ENCODE assay signal across 1 cellular context in the genomic region with DNA sequence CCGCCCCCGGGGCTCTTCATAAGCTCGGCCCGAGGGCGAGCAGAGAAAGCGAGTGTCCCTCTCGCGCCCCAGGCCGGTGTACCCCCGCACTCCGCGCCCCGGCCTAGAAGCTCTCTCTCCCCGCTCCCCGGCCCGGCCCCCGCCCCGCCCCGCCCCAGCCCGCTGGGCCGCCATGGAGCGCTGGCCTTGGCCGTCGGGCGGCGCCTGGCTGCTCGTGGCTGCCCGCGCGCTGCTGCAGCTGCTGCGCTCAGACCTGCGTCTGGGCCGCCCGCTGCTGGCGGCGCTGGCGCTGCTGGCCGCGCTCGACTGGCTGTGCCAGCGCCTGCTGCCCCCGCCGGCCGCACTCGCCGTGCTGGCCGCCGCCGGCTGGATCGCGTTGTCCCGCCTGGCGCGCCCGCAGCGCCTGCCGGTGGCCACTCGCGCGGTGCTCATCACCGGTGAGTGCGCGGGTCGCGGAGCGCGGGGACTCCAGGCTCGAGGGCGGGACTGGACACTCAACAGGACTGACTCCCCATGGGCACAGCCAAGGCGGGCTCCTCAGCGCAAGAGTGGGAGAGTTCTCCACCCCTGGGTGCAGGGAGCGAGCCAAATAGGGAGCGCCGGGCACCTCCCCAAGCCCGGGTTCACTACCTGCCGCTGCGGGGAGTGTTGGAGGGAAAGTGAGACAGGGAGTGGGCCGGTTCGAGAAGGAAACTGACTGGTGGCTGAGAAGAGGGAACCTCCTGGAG.
TF ChIP-seq lines count a peak whose summit lies in the region.

A gene (plus strand): TSS at position 45 of the 728 bp plus-strand sequence. CDS start 128 bp downstream, at position 173.

TF ChIP-seq in K562, 482 proteins besides CTCF, POLR2A, EP300 and RAD21 (continued from another document and continues in another):
- TF ChIP-seq, protein P1, sequence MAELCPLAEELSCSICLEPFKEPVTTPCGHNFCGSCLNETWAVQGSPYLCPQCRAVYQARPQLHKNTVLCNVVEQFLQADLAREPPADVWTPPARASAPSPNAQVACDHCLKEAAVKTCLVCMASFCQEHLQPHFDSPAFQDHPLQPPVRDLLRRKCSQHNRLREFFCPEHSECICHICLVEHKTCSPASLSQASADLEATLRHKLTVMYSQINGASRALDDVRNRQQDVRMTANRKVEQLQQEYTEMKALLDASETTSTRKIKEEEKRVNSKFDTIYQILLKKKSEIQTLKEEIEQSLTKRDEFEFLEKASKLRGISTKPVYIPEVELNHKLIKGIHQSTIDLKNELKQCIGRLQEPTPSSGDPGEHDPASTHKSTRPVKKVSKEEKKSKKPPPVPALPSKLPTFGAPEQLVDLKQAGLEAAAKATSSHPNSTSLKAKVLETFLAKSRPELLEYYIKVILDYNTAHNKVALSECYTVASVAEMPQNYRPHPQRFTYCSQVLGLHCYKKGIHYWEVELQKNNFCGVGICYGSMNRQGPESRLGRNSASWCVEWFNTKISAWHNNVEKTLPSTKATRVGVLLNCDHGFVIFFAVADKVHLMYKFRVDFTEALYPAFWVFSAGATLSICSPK (IDR thresholded peaks at IDR 0.05; ENCODE audit: borderline replicate concordance) = no peak
- TF ChIP-seq, protein P2, sequence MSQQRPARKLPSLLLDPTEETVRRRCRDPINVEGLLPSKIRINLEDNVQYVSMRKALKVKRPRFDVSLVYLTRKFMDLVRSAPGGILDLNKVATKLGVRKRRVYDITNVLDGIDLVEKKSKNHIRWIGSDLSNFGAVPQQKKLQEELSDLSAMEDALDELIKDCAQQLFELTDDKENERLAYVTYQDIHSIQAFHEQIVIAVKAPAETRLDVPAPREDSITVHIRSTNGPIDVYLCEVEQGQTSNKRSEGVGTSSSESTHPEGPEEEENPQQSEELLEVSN (IDR thresholded peaks at IDR 0.05; ENCODE audit: borderline replicate concordance in 1 of 2, extremely low read depth in 1 of 2, insufficient read depth in 1 of 2, insufficient read length in 1 of 2, low read depth in 1 of 2, low read length in 1 of 2, poor library complexity in 1 of 2, severe bottlenecking in 1 of 2) = peak in 1 of 2 experiments; percentile 76
- TF ChIP-seq NFIC (IDR thresholded peaks at IDR 0.05) (no peak), DNMT1 (IDR thresholded peaks at IDR 0.05) (no peak), CHD2 (IDR thresholded peaks at IDR 0.05; ENCODE audit: low read depth, low read length) (no peak), RBM34 (IDR thresholded peaks at IDR 0.05; ENCODE audit: borderline replicate concordance, insufficient read depth, low read length) (no peak), SLC30A9 (CRISPR knock-in tag; IDR thresholded peaks at IDR 0.05) (no peak), SRSF3 (IDR thresholded peaks at IDR 0.05; ENCODE audit: insufficient read depth, low read length) (no peak), KDM2B (CRISPR knock-in tag; IDR thresholded peaks at IDR 0.05) (no peak), SIN3B (IDR thresholded peaks at IDR 0.05; ENCODE audit: low read depth) (peak; percentile 49; the same call in 1 of the 2 replicates), FOXP1 (CRISPR knock-in tag; IDR thresholded peaks at IDR 0.05) (no peak), ZNF282 (CRISPR knock-in tag; IDR thresholded peaks at IDR 0.05) (no peak), CREB1 (IDR thresholded peaks at IDR 0.05) (no peak), CREB1 (CRISPR knock-in tag; IDR thresholded peaks at IDR 0.05) (no peak), JUN (IDR thresholded peaks at IDR 0.05; ENCODE audit: borderline replicate concordance, low read depth, low read length) (no peak), JUN (CRISPR knock-in tag; IDR thresholded peaks at IDR 0.05; ENCODE audit: borderline replicate concordance) (no peak), NEUROD1 (IDR thresholded peaks at IDR 0.05; ENCODE audit: borderline replicate concordance, low read depth, low read length, partially characterized antibody) (no peak), HDAC2 (IDR thresholded peaks at IDR 0.05) (no peak), ZNF184 (CRISPR knock-in tag; IDR thresholded peaks at IDR 0.05) (no peak), STAT5A (IDR thresholded peaks at IDR 0.05; ENCODE audit: borderline replicate concordance, low read length) (no peak), CBX5 (IDR thresholded peaks at IDR 0.05; ENCODE audit: borderline replicate concordance, low read depth) (no peak), TEAD1 (CRISPR knock-in tag; IDR thresholded peaks at IDR 0.05) (no peak), NR3C1 (CRISPR knock-in tag; IDR thresholded peaks at IDR 0.05) (no peak), POLR2H (tag; IDR thresholded peaks at IDR 0.05; ENCODE audit: low read depth) (no peak), ZFP1 (CRISPR knock-in tag; IDR thresholded peaks at IDR 0.05) (no peak), HMGN3 (IDR thresholded peaks at IDR 0.05; ENCODE audit: borderline replicate concordance, extremely low read depth, insufficient read length, low read depth, low read length) (peak; percentile 66), ZNF589 (CRISPR knock-in tag; IDR thresholded peaks at IDR 0.05; ENCODE audit: low read depth) (no peak), ZC3H4 (CRISPR knock-in tag; IDR thresholded peaks at IDR 0.05; ENCODE audit: borderline replicate concordance) (no peak), SIN3A (IDR thresholded peaks at IDR 0.05; ENCODE audit: borderline replicate concordance in 2 of 2, control insufficient read depth in 1 of 2, low read depth in 2 of 2, low read length in 2 of 2) (peak in 1 of 2 experiments; percentile 13; a peak in 1 of 4 replicates), NR2C1 (IDR thresholded peaks at IDR 0.05) (no peak), NR2C1 (tag; IDR thresholded peaks at IDR 0.05) (no peak), CXXC5 (CRISPR knock-in tag; IDR thresholded peaks at IDR 0.05) (peak; percentile 56; the same call in 1 of the 2 replicates), SREBF1 (IDR thresholded peaks at IDR 0.05; ENCODE audit: borderline replicate concordance, low read depth, low read length) (no peak), ZBTB7A (IDR thresholded peaks at IDR 0.05; ENCODE audit: borderline replicate concordance, control insufficient read depth, low read depth, low read length) (0 out of 2 replicates have a peak, but pooled peaks have one; percentile 41)
- TF ChIP-seq, protein P3, sequence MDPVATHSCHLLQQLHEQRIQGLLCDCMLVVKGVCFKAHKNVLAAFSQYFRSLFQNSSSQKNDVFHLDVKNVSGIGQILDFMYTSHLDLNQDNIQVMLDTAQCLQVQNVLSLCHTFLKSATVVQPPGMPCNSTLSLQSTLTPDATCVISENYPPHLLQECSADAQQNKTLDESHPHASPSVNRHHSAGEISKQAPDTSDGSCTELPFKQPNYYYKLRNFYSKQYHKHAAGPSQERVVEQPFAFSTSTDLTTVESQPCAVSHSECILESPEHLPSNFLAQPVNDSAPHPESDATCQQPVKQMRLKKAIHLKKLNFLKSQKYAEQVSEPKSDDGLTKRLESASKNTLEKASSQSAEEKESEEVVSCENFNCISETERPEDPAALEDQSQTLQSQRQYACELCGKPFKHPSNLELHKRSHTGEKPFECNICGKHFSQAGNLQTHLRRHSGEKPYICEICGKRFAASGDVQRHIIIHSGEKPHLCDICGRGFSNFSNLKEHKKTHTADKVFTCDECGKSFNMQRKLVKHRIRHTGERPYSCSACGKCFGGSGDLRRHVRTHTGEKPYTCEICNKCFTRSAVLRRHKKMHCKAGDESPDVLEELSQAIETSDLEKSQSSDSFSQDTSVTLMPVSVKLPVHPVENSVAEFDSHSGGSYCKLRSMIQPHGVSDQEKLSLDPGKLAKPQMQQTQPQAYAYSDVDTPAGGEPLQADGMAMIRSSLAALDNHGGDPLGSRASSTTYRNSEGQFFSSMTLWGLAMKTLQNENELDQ (CRISPR knock-in tag; IDR thresholded peaks at IDR 0.05; ENCODE audit: borderline replicate concordance) = no peak
- TF ChIP-seq, protein P4, sequence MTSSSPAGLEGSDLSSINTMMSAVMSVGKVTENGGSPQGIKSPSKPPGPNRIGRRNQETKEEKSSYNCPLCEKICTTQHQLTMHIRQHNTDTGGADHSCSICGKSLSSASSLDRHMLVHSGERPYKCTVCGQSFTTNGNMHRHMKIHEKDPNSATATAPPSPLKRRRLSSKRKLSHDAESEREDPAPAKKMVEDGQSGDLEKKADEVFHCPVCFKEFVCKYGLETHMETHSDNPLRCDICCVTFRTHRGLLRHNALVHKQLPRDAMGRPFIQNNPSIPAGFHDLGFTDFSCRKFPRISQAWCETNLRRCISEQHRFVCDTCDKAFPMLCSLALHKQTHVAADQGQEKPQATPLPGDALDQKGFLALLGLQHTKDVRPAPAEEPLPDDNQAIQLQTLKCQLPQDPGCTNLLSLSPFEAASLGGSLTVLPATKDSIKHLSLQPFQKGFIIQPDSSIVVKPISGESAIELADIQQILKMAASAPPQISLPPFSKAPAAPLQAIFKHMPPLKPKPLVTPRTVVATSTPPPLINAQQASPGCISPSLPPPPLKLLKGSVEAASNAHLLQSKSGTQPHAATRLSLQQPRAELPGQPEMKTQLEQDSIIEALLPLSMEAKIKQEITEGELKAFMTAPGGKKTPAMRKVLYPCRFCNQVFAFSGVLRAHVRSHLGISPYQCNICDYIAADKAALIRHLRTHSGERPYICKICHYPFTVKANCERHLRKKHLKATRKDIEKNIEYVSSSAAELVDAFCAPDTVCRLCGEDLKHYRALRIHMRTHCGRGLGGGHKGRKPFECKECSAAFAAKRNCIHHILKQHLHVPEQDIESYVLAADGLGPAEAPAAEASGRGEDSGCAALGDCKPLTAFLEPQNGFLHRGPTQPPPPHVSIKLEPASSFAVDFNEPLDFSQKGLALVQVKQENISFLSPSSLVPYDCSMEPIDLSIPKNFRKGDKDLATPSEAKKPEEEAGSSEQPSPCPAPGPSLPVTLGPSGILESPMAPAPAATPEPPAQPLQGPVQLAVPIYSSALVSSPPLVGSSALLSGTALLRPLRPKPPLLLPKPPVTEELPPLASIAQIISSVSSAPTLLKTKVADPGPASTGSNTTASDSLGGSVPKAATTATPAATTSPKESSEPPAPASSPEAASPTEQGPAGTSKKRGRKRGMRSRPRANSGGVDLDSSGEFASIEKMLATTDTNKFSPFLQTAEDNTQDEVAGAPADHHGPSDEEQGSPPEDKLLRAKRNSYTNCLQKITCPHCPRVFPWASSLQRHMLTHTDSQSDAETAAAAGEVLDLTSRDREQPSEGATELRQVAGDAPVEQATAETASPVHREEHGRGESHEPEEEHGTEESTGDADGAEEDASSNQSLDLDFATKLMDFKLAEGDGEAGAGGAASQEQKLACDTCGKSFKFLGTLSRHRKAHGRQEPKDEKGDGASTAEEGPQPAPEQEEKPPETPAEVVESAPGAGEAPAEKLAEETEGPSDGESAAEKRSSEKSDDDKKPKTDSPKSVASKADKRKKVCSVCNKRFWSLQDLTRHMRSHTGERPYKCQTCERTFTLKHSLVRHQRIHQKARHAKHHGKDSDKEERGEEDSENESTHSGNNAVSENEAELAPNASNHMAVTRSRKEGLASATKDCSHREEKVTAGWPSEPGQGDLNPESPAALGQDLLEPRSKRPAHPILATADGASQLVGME (CRISPR knock-in tag; IDR thresholded peaks at IDR 0.05) = no peak
- TF ChIP-seq, protein P5, sequence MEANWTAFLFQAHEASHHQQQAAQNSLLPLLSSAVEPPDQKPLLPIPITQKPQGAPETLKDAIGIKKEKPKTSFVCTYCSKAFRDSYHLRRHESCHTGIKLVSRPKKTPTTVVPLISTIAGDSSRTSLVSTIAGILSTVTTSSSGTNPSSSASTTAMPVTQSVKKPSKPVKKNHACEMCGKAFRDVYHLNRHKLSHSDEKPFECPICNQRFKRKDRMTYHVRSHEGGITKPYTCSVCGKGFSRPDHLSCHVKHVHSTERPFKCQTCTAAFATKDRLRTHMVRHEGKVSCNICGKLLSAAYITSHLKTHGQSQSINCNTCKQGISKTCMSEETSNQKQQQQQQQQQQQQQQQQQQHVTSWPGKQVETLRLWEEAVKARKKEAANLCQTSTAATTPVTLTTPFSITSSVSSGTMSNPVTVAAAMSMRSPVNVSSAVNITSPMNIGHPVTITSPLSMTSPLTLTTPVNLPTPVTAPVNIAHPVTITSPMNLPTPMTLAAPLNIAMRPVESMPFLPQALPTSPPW (CRISPR knock-in tag; IDR thresholded peaks at IDR 0.05) = peak; percentile 89
- TF ChIP-seq, protein P6, sequence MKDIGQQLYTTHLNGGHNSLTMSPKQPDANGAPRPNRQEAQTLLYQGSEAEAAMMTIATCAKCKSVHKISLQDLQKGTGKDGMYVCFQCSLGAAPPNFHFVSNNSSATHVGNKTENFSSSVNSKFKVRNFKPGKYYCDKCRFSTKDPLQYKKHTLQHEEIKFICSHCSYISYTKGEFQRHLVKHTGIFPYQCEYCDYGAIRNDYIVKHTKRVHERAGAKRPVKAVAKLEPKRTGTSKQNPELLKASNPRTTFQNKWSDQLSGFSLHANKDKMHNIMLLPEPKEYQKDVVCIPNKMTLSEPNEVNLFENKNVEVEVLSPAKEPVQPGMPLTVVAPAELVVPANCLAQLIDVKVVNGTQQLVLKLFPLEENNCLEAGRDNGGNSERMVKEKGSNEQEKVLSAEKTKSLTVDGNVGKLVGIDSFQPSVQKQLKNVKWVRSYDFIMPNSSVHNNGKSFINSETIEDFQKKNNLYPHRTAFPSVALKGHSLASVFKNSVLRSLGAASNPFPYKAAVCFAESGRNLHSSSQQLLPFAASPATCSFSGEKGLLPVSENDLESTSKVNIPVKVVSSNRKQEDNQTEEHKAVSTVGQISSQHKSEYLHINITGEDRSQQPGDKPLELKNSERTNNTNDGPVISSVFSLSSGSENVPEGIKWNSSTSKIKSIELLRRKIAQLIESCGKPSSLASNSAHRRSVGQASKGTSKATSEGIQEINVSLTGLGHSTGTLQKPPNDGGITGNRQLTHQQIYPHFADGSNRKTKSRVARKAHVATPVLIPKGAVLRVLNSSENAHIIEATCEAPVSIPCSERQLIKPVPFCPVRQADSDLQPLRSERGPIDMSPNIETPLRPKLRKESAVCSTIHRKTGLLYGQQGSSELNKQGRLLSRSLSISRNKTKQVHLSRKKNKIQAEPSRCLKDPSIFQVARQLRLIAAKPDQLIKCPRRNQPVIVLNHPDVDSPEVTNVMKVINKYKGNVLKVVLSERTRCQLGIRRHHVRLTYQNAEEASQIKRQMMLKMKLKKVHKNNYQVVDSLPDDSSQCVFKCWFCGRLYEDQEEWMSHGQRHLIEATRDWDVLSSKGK (CRISPR knock-in tag; IDR thresholded peaks at IDR 0.05) = no peak
- TF ChIP-seq, protein P7, sequence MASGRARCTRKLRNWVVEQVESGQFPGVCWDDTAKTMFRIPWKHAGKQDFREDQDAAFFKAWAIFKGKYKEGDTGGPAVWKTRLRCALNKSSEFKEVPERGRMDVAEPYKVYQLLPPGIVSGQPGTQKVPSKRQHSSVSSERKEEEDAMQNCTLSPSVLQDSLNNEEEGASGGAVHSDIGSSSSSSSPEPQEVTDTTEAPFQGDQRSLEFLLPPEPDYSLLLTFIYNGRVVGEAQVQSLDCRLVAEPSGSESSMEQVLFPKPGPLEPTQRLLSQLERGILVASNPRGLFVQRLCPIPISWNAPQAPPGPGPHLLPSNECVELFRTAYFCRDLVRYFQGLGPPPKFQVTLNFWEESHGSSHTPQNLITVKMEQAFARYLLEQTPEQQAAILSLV (tag; IDR thresholded peaks at IDR 0.05) = no peak
- TF ChIP-seq, protein P8, sequence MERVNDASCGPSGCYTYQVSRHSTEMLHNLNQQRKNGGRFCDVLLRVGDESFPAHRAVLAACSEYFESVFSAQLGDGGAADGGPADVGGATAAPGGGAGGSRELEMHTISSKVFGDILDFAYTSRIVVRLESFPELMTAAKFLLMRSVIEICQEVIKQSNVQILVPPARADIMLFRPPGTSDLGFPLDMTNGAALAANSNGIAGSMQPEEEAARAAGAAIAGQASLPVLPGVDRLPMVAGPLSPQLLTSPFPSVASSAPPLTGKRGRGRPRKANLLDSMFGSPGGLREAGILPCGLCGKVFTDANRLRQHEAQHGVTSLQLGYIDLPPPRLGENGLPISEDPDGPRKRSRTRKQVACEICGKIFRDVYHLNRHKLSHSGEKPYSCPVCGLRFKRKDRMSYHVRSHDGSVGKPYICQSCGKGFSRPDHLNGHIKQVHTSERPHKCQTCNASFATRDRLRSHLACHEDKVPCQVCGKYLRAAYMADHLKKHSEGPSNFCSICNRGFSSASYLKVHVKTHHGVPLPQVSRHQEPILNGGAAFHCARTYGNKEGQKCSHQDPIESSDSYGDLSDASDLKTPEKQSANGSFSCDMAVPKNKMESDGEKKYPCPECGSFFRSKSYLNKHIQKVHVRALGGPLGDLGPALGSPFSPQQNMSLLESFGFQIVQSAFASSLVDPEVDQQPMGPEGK (CRISPR knock-in tag; IDR thresholded peaks at IDR 0.05; ENCODE audit: borderline replicate concordance) = no peak
